ENCODE assay signal across 9 cellular contexts in the genomic region with DNA sequence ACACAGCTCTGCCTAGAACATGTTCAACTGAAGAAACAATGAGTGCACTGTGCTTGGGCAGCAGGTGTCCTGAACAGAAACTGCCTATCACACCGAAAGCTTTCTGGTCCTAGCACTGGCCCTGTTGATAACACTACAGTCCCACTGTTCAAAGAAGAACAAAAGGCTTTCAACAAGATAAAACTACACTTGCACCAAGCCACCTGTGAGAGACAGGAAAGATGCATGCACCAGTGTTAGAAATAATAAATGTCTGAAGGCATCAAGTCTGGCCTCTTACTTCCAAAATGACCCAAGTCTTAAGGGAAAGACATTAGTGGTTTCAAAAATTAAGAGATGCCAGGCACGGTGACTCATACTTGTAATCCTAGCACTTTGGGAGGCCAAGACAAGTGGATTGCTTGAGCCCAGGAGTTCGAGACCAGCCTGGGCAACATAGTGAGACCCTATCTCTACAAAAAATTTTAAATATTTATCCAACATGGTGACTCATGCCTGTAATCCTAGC.
DNase-seq lines count a peak whose midpoint lies in the region; ATAC-seq and TF ChIP-seq lines count a peak whose summit lies in the region.
"Had no signal": no experiment of that assay in that cellular context is flagged by ENCODE, and none has a peak within 500 bp of the region (broad histone marks: within the 10 kb centered on the region; RNA-seq: fewer than 3 reads in every experiment).

No MANE protein-coding gene starts in this region.

- H3K9ac ChIP-seq in adipocyte (ENCODE audit: low read length), result no peak overlapping the region

- H3K27ac ChIP-seq in thoracic aorta, result peak overlapping the region; percentile 80 to 85

- no peaks in the 10 kb centered on the region for H3K9me3 ChIP-seq in adipocyte (ENCODE audit: control insufficient read depth, low read length)
- no peaks in the 10 kb centered on the region for H3K9me3 ChIP-seq in thoracic aorta

- H3K36me3 ChIP-seq in adipocyte (ENCODE audit: control insufficient read depth, insufficient read depth, low read length, severe bottlenecking), result no peaks in the 10 kb centered on the region
- no peaks in the 10 kb centered on the region for H3K36me3 ChIP-seq in thoracic aorta

- H3K4me1 ChIP-seq in adipocyte (ENCODE audit: control insufficient read depth, insufficient read depth, low read length), result peaks cover 79% of the 10 kb centered on the region
- peaks cover 60 to 92% of the 10 kb centered on the region in 2 donors for H3K4me1 ChIP-seq in thoracic aorta (ENCODE audit: control insufficient read depth in 1 of 2, low read depth in 2 of 2)

- H3K27me3 ChIP-seq in adipocyte (replicated peaks; ENCODE audit: control insufficient read depth, insufficient read depth, low read length) (no peaks in the 10 kb centered on the region), thoracic aorta (replicated peaks; ENCODE audit: insufficient read depth) (no peaks in the 10 kb centered on the region)

- DNase-seq in adipocyte (ENCODE audit: low read depth) (peak; percentile 46), kidney tubule cell (ENCODE audit: low spot score) (peak; percentile 30), thoracic aorta (ENCODE audit: low spot score) (no peak), SIG-M5 treated with dmso at 0.1 percent for 504 hours (lab: John Stamatoyannopoulos, UW; ENCODE audit: unreplicated experiment) (no peak)
- DNase-seq in activated CD4-positive, alpha-beta T cell treated with anti-CD3 and anti-CD28 coated beads for 1 hour, result no peak
- DNase-seq: MV-4-11 had no signal

- no peak for TF ChIP-seq CTCF in thoracic aorta (IDR thresholded peaks at IDR 0.05)

- H3K4me3 ChIP-seq in adipocyte (ENCODE audit: low read length), result peak overlapping the region; percentile 4
- H3K4me3 ChIP-seq in thoracic aorta, result no peak overlapping the region

- ATAC-seq in HG03432 (IDR thresholded peaks at IDR 0.05; ENCODE audit: unreplicated experiment) (peak; percentile 79), thoracic aorta (ENCODE audit: insufficient number of reproducible peaks, low FRiP score, low read depth) (no peak), GM21717 (IDR thresholded peaks at IDR 0.05; ENCODE audit: unreplicated experiment) (no peak)
- ATAC-seq: activated naive CD4-positive, alpha-beta T cell treated with anti-CD3 and anti-CD28 coated beads, Interleukin-2, amount 50 U/mL, for 72 hours had no signal

Comparison
In these comparisons a context has a peak if more than half of its experiments do, and no peak if none do; other contexts are left out.
1. DNase-seq: peak in adipocyte (single experiment) and kidney tubule cell (single experiment); none in thoracic aorta (single experiment), SIG-M5 treated with dmso at 0.1 percent for 504 hours (single experiment) and activated CD4-positive, alpha-beta T cell treated with anti-CD3 and anti-CD28 coated beads for 1 hour (single experiment).